1 cellular context compared by ENCODE assay signal in the genomic region with DNA sequence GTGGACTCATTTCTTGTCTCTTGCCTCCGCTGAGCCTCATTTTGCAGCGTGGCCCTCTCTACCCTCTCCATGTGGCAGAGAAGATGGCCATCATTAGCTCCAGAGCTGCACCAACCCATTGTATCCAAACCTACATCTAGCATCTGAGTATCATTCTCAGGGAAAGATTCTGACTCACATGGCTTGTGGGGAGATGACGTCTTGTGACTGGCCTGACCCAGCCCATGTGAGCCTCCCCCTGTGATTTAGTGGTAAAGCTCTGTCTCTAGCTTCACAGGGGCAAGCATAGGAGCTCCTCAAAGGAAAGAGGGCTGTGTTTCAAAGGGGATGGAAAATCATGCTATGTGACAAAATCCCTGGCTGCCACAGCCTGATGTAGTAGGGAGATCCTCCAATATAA.
TF ChIP-seq lines count a peak whose summit lies in the region.

No MANE protein-coding gene starts in this region.

TF ChIP-seq in WTC11, 78 proteins besides CTCF, POLR2A, EP300 and RAD21:
- no peak for TF ChIP-seq IRF2 (CRISPR knock-in tag; IDR thresholded peaks at IDR 0.05; ENCODE audit: borderline replicate concordance, low read depth)
- no peak for TF ChIP-seq ETV6 (CRISPR knock-in tag; IDR thresholded peaks at IDR 0.05)
- TF ChIP-seq ZNF219 (CRISPR knock-in tag; IDR thresholded peaks at IDR 0.05; ENCODE audit: borderline replicate concordance): no peak
- no peak for TF ChIP-seq MXD4 (CRISPR knock-in tag; IDR thresholded peaks at IDR 0.05; ENCODE audit: borderline replicate concordance)
- TF ChIP-seq TCF7 (CRISPR knock-in tag; IDR thresholded peaks at IDR 0.05; ENCODE audit: low read depth): no peak
- TF ChIP-seq E2F5 (CRISPR knock-in tag; IDR thresholded peaks at IDR 0.05): no peak
- TF ChIP-seq EMX1 (CRISPR knock-in tag; IDR thresholded peaks at IDR 0.05): no peak
- no peak for TF ChIP-seq ATF6 (CRISPR knock-in tag; IDR thresholded peaks at IDR 0.05)
- TF ChIP-seq, protein P1, sequence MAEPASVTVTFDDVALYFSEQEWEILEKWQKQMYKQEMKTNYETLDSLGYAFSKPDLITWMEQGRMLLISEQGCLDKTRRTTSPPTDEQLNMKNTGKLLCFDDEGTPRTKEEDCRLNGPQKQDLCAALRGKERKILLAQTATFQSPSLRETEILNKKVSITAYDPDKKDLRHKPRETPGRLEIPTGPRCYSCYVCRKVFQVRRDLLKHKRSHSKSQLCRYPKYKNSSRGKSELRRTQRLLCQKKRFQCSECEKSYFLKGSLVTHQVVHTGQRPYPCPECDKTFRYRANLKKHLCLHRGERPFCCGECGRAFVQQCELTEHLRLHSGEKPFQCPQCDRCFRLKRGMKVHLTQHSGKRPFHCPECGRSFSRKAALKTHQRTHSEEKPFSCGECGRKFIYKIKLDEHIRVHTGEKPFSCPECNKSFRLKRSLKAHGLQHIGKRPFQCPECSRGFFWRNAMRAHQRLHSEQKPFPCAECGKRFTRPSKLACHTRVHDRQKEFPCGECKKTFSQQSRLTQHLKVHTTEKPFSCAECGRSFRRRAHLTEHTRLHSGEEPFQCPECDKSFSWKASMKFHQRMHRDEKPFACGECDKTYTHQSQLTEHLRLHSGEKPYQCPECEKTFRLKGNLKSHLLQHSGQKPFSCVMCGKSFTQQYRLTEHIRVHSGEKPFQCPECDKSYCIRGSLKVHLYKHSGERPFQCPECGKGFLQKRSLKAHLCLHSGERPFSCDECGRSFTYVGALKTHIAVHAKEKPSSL (CRISPR knock-in tag; conservative IDR thresholded peaks at IDR 0.05): no peak
- no peak for TF ChIP-seq NFATC4 (CRISPR knock-in tag; IDR thresholded peaks at IDR 0.05)
- TF ChIP-seq CREB1 (CRISPR knock-in tag; IDR thresholded peaks at IDR 0.05): no peak
- no peak for TF ChIP-seq ATF1 (CRISPR knock-in tag; IDR thresholded peaks at IDR 0.05)
- TF ChIP-seq E2F1 (CRISPR knock-in tag; IDR thresholded peaks at IDR 0.05): no peak
- no peak for TF ChIP-seq FOXK1 (CRISPR knock-in tag; IDR thresholded peaks at IDR 0.05)
TF ChIP-seq in WTC11: peak in this region for 0.
